8 cellular contexts compared by ENCODE assay signal in genomic region chr15:74696398-74696729, GRCh38. TPM values are rescaled to one million over a fixed set of nuclear protein-coding genes. Genes with fewer than 3 reads are reported as not detected.
DNase-seq lines count a peak whose midpoint lies in the region; ATAC-seq, FAIRE-seq and TF ChIP-seq lines count a peak whose summit lies in the region.

No MANE protein-coding gene starts in this region.

- peak overlapping the region; percentile 89 for H2AFZ ChIP-seq in SU-DHL-6 (ENCODE audit: low read depth, low read length, severe bottlenecking)

- H3K27me3 ChIP-seq in SU-DHL-6 (ENCODE audit: low read length): no peaks in the 10 kb centered on the region
- H3K27me3 ChIP-seq in small intestine (ENCODE audit: control insufficient read depth in 2 of 2, insufficient read depth in 2 of 2, low read length in 2 of 2): peaks cover 0 to 2% of the 10 kb centered on the region in 2 donors

- H3K9me3 Mint-ChIP-seq in glutamatergic neuron (ENCODE audit: unreplicated experiment): peaks cover 5% of the 10 kb centered on the region

- H3K9me2 ChIP-seq in SU-DHL-6 (replicated peaks; ENCODE audit: insufficient read depth, low read length): no peaks in the 10 kb centered on the region

- H3K4me1 ChIP-seq in small intestine (ENCODE audit: control insufficient read depth in 2 of 2, insufficient read depth in 1 of 2, low read depth in 1 of 2, low read length in 1 of 2): peaks cover 0 to 9% of the 10 kb centered on the region in 2 donors

- H3K27ac ChIP-seq in SU-DHL-6 (ENCODE audit: low read depth, low read length): no peak overlapping the region
- peak overlapping the region in 1 of 2 donors; percentile 31 for H3K27ac ChIP-seq in small intestine (ENCODE audit: low read depth in 1 of 2, low read length in 1 of 2)

- peaks cover 3% of the 10 kb centered on the region for H3K27me3 Mint-ChIP-seq in glutamatergic neuron (ENCODE audit: unreplicated experiment)

- TF ChIP-seq CTCF in SU-DHL-6 (IDR thresholded peaks at IDR 0.05; ENCODE audit: insufficient read depth, low read length, poor library complexity, severe bottlenecking) (no peak), glutamatergic neuron (IDR thresholded peaks at IDR 0.05; ENCODE audit: partially characterized antibody, unreplicated experiment) (no peak)

- 3 to 4% (median 4%) methylated on average over 10 of the region's 10 CpGs for WGBS in small intestine, 3 donors

- no peak for DNase-seq in glutamatergic neuron
- DNase-seq in small intestine: no peak
- no peak for DNase-seq in COLO829 (ENCODE audit: low spot score)
- no peak for DNase-seq in NCI-H2171 (lab: John Stamatoyannopoulos, UW)
- no peak for DNase-seq in CD1c-positive myeloid dendritic cell (ENCODE audit: extremely low spot score)
- no peak for DNase-seq in effector CD4-positive, alpha-beta T cell

- no peaks in the 10 kb centered on the region for H3K36me3 ChIP-seq in SU-DHL-6 (ENCODE audit: low read length)
- no peaks in the 10 kb centered on the region for H3K36me3 ChIP-seq in small intestine (ENCODE audit: control insufficient read depth in 2 of 2, insufficient read depth in 2 of 2, low read length in 2 of 2)

- H3K36me3 Mint-ChIP-seq in glutamatergic neuron (ENCODE audit: unreplicated experiment): no peaks in the 10 kb centered on the region

- H3F3A ChIP-seq in SU-DHL-6 (ENCODE audit: insufficient read depth): peaks cover 6% of the 10 kb centered on the region; the same call in 1 of the 2 replicates

- peaks cover 18% of the 10 kb centered on the region for H3K4me1 Mint-ChIP-seq in glutamatergic neuron (ENCODE audit: low read depth, unreplicated experiment)

- peak overlapping the region; percentile 88 for H3K9ac ChIP-seq in SU-DHL-6 (ENCODE audit: low read length)

- H3K4me3 ChIP-seq in SU-DHL-6 (ENCODE audit: insufficient read depth, low read length, poor library complexity, severe bottlenecking) (peak overlapping the region; percentile 93), small intestine (ENCODE audit: low read depth in 1 of 2, low read length in 2 of 2) (peak overlapping the region; percentile 72 to 94)

- H3K4me3 Mint-ChIP-seq in glutamatergic neuron (ENCODE audit: unreplicated experiment): peak overlapping the region; percentile 100

- FAIRE-seq in small intestine (lab: Jason Lieb, UNC): no peak

- peaks cover 44% of the 10 kb centered on the region for H3K79me2 ChIP-seq in SU-DHL-6 (ENCODE audit: insufficient read depth, low read length)

- H3K27ac Mint-ChIP-seq in glutamatergic neuron (ENCODE audit: unreplicated experiment): peak overlapping the region; percentile 99

- H4K20me1 ChIP-seq in SU-DHL-6 (ENCODE audit: low read depth, low read length): no peaks in the 10 kb centered on the region

- H3K4me2 ChIP-seq in SU-DHL-6 (ENCODE audit: low read depth, low read length, poor library complexity, severe bottlenecking): peak overlapping the region; percentile 77

- H3K9me3 ChIP-seq in SU-DHL-6 (ENCODE audit: insufficient read depth, low read length) (no peaks in the 10 kb centered on the region), small intestine (ENCODE audit: control insufficient read depth, low read depth) (no peaks in the 10 kb centered on the region)

- ATAC-seq in GM21576 (IDR thresholded peaks at IDR 0.05; ENCODE audit: unreplicated experiment): peak; percentile 18

RNA-seq across cellular contexts. Expression of gene EDC3, which starts 0.5 kb away (rescaled TPM):
- total RNA-seq in glutamatergic neuron (ENCODE audit: unreplicated experiment): 66.0 TPM
- 10 to 100 TPM; 13.5 to 25.5 (median 16.9) TPM for polyA plus RNA-seq in small intestine

RNA-seq across cellular contexts. Expression of gene CYP1A1, which starts 29.0 kb away (rescaled TPM):
- 0.27 TPM for total RNA-seq in glutamatergic neuron (ENCODE audit: unreplicated experiment)
- 10 to 100 TPM in 1 of 3 donors, under 1 TPM in 1, not detected in 1; 0.66 to 13.2 TPM for polyA plus RNA-seq in small intestine

RNA-seq across cellular contexts. Expression of gene CYP1A2, which starts 52.3 kb away (rescaled TPM):
- total RNA-seq in glutamatergic neuron (ENCODE audit: unreplicated experiment): not detected
- not detected for polyA plus RNA-seq in small intestine
